Comparison of ENCODE assay signal across 8 cellular contexts in genomic region chr20:3812259-3812681, GRCh38. TPM values are rescaled to one million over a fixed set of nuclear protein-coding genes. Genes with fewer than 3 reads are reported as not detected.
A peak's percentile ranks its signal among the peaks of the same experiment; 100 is the strongest.
DNase-seq lines count a peak whose midpoint lies in the region; ATAC-seq, FAIRE-seq and TF ChIP-seq lines count a peak whose summit lies in the region.

No MANE protein-coding gene starts in this region.

- H3K27me3 ChIP-seq in right cardiac atrium (ENCODE audit: control insufficient read depth, insufficient read depth) (no peaks in the 10 kb centered on the region), bronchial epithelial cell (ENCODE audit: control insufficient read depth, insufficient read depth, low read length) (no peaks in the 10 kb centered on the region), vagina (no peaks in the 10 kb centered on the region)

- peak overlapping the region; percentile 59 for H3K27ac ChIP-seq in right cardiac atrium (ENCODE audit: low read length)
- peak overlapping the region; percentile 88 for H3K27ac ChIP-seq in vagina

- H3K9me3 ChIP-seq in right cardiac atrium (ENCODE audit: control insufficient read depth, low read length), result no peaks in the 10 kb centered on the region
- H3K9me3 ChIP-seq in vagina, result no peaks in the 10 kb centered on the region

- H3K4me1 ChIP-seq in right cardiac atrium (ENCODE audit: control insufficient read depth, insufficient read depth, low read length) (peaks cover 11% of the 10 kb centered on the region), vagina (peaks cover 54% of the 10 kb centered on the region)

- no peak for ATAC-seq in right cardiac atrium
- ATAC-seq in natural killer cell, result no peak
- ATAC-seq in HG02571 (IDR thresholded peaks at IDR 0.05; ENCODE audit: unreplicated experiment), result no peak

- H3K4me1 Mint-ChIP-seq in natural killer cell, result peaks cover 57 to 75% of the 10 kb centered on the region in 2 donors

- in situ Hi-C loops in ACHN (cut with HindIII; ENCODE audit: low pct_ligation_motif_present, low pct_unique_long_range_greater_than_20kb, low sequenced_read_pairs), result no loop called here

- no peaks in the 10 kb centered on the region for H3K9me3 Mint-ChIP-seq in natural killer cell

- H3K27me3 Mint-ChIP-seq in natural killer cell (ENCODE audit: low read depth in 2 of 2), result no peaks in the 10 kb centered on the region

- H3K36me3 Mint-ChIP-seq in natural killer cell, result no peaks in the 10 kb centered on the region

- no peak for TF ChIP-seq POLR2A in vagina (IDR thresholded peaks at IDR 0.05)

- peak overlapping the region; percentile 95 to 99 for H3K27ac Mint-ChIP-seq in natural killer cell

- H3K36me3 ChIP-seq in bronchial epithelial cell (ENCODE audit: control insufficient read depth, insufficient read depth, low read length) (no peaks in the 10 kb centered on the region), vagina (no peaks in the 10 kb centered on the region)

- TF ChIP-seq CTCF in bronchial epithelial cell (IDR thresholded peaks at IDR 0.05; ENCODE audit: insufficient read depth, low read length, severe bottlenecking) (no peak), natural killer cell (IDR thresholded peaks at IDR 0.05) (no peak), vagina (IDR thresholded peaks at IDR 0.05) (no peak)

- no peak for FAIRE-seq in bronchial epithelial cell (lab: Jason Lieb, UNC)

- 94% methylated on average over 9 of the region's 9 CpGs for WGBS in right cardiac atrium

- peak overlapping the region; percentile 94 for H3K4me3 Mint-ChIP-seq in natural killer cell

- H3K4me3 ChIP-seq in right cardiac atrium (ENCODE audit: low read length) (no peak overlapping the region), bronchial epithelial cell (ENCODE audit: low read depth, low read length) (no peak overlapping the region), vagina (no peak overlapping the region)

- intact Hi-C loops in right cardiac atrium (cut with DNase I) (no loop called here), cardiac septum (cut with DNase I) (no loop called here), natural killer cell (cut with micrococcal nuclease) (no loop called here), vagina (cut with DNase I) (no loop called here)

- no peak for DNase-seq in right cardiac atrium
- no peak for DNase-seq in cardiac septum (ENCODE audit: low spot score)
- DNase-seq in bronchial epithelial cell (ENCODE audit: low read depth), result peak; percentile 10
- DNase-seq in natural killer cell, result no peak
- peak in 1 of 2 donors; percentile 90 for DNase-seq in vagina (ENCODE audit: extremely low spot score in 2 of 2)
- no peak for DNase-seq in ACHN
- DNase-seq in NCI-H187 (lab: John Stamatoyannopoulos, UW), result no peak

RNA-seq across cellular contexts. Expression of gene AP5S1, which starts 8.1 kb away (rescaled TPM):
- 10 to 100 TPM; 12.3 to 17.2 (median 13.5) TPM for total RNA-seq in right cardiac atrium
- 12.5 TPM for polyA plus RNA-seq in right cardiac atrium
- total RNA-seq in cardiac septum, result 12.5 TPM
- total RNA-seq in bronchial epithelial cell, result 9.5 and 12.4 TPM in 2 replicates
- 10 to 100 TPM in 2 of 3 donors, 1 to 10 TPM in 1; 7.9 to 12.3 (median 12.1) TPM for total RNA-seq in natural killer cell
- total RNA-seq in vagina, result 6.1 TPM

RNA-seq across cellular contexts. Expression of gene CDC25B, which starts 16.2 kb away (rescaled TPM):
- total RNA-seq in right cardiac atrium (10 to 100 TPM in 3 of 4 donors, 1 to 10 TPM in 1; 10.0 to 12.2 (median 11.4) TPM), cardiac septum (9.4 TPM), bronchial epithelial cell (7.6 and 17.9 TPM in 2 replicates), natural killer cell (100 to 1,000 TPM; 123 to 147 (median 143) TPM), vagina (26.5 TPM)
- polyA plus RNA-seq in right cardiac atrium, result 7.9 TPM

RNA-seq across cellular contexts. Expression of gene CENPB, which starts 25.7 kb away (rescaled TPM):
- total RNA-seq in right cardiac atrium (10 to 100 TPM; 63.9 to 92.7 (median 72.1) TPM), cardiac septum (79.8 TPM), bronchial epithelial cell (67.8 and 87.4 TPM in 2 replicates), natural killer cell (10 to 100 TPM; 46.7 to 62.6 (median 55.4) TPM), vagina (62.9 TPM)
- 67.4 TPM for polyA plus RNA-seq in right cardiac atrium

RNA-seq across cellular contexts. Expression of gene SPEF1, which starts 31.0 kb away (rescaled TPM):
- total RNA-seq in right cardiac atrium, result under 1 TPM in 1 of 4 donors, not detected in 3; 0.50 TPM
- 0.07 TPM for polyA plus RNA-seq in right cardiac atrium
- total RNA-seq in cardiac septum, result not detected
- total RNA-seq in bronchial epithelial cell, result under 0.01 TPM in 1 of 2 replicates, not detected in the other
- total RNA-seq in natural killer cell, result under 1 TPM in 1 of 3 donors, not detected in 2; 0.23 TPM
- not detected for total RNA-seq in vagina

RNA-seq across cellular contexts. Expression of gene MAVS, which starts 34.4 kb away (rescaled TPM):
- total RNA-seq in right cardiac atrium (10 to 100 TPM; 28.5 to 32.6 (median 30.1) TPM), cardiac septum (39.5 TPM), bronchial epithelial cell (9.7 and 9.9 TPM in 2 replicates), natural killer cell (10 to 100 TPM; 23.1 to 30.8 (median 26.4) TPM), vagina (22.1 TPM)
- polyA plus RNA-seq in right cardiac atrium, result 30.0 TPM
